ENCODE assay signal across 8 cellular contexts in the genomic region with DNA sequence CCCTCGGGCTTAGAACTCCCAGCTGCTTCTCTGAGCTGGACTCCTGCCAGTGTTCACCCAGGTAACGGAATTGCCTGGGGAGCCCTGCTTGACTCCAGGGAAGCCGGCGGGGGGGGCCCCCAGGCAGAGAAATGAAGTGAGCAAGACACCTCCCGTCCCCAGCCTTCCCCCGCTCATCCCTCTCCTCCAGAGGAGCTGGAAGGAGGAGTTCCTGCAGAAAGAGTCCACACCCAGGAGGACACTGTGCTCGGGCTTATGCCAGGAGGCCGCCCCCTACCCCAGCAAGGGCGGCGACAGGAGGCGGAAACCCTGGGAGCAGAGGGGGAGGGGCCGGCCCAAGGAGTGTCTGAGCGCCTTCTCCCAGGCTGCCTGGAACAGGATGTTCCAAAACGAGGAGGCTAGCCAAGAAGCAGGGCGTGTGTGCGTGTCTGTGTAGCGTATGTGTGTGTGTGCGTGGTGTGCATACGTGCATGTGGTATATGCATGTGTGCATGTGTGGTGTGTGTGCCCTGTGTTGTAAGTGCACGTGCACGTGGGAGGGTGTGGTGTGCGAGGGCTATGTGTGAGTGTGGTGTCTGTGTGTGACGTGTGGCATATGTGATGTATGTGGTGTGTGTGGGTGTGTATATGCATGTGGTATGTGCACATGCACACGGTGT.
DNase-seq lines count a peak whose midpoint lies in the region; TF ChIP-seq lines count a peak whose summit lies in the region.

No MANE protein-coding gene starts in this region.

- TF ChIP-seq EP300 in suprapubic skin (IDR thresholded peaks at IDR 0.05), result peak; percentile 80

- no peaks in the 10 kb centered on the region for H3K36me3 Mint-ChIP-seq in T-helper 2 cell treated with Interferon-gamma antibody and Interleukin-4, amounts not matched to agents 5 μg/mL and 100 μg/mL, for 36 hours (ENCODE audit: low read depth)

- H3K27me3 Mint-ChIP-seq in T-helper 2 cell treated with Interferon-gamma antibody and Interleukin-4, amounts not matched to agents 5 μg/mL and 100 μg/mL, for 36 hours (ENCODE audit: low read depth), result peaks cover 2% of the 10 kb centered on the region

- H3K36me3 ChIP-seq in suprapubic skin, result no peaks in the 10 kb centered on the region

- peak overlapping the region; percentile 34 for H3K27ac ChIP-seq in suprapubic skin

- DNase-seq in NCI-H1417 (lab: John Stamatoyannopoulos, UW), result peak; percentile 52 to 85 (median 74)
- no peak for DNase-seq in NCI-H1417 treated with DMSO at 0.1 percent for 48 hours (lab: John Stamatoyannopoulos, UW)
- DNase-seq in amniotic epithelial cell (ENCODE audit: low read depth), result peak; percentile 80
- DNase-seq in suprapubic skin (ENCODE audit: low spot score in 2 of 2), result peak; percentile 90 to 94
- no peak for DNase-seq in T-helper 2 cell treated with Interferon-gamma antibody and Interleukin-4, amounts not matched to agents 5 μg/mL and 100 μg/mL, for 36 hours (ENCODE audit: low spot score)
- DNase-seq in medulla oblongata (ENCODE audit: extremely low spot score), result no peak
- no peak for DNase-seq in activated CD4-positive, alpha-beta T cell treated with anti-CD3 and anti-CD28 coated beads for 4 hours

- no peaks in the 10 kb centered on the region for H3K4me1 Mint-ChIP-seq in T-helper 2 cell treated with Interferon-gamma antibody and Interleukin-4, amounts not matched to agents 5 μg/mL and 100 μg/mL, for 36 hours (ENCODE audit: low read depth)

- peaks cover 45% of the 10 kb centered on the region for H3K4me1 ChIP-seq in suprapubic skin

- TF ChIP-seq POLR2A in suprapubic skin (IDR thresholded peaks at IDR 0.05), result no peak

- no peaks in the 10 kb centered on the region for H3K27me3 ChIP-seq in suprapubic skin

- 23% methylated on average over 16 of the region's 24 CpGs for WGBS in suprapubic skin

- no peaks in the 10 kb centered on the region for H3K9me3 Mint-ChIP-seq in T-helper 2 cell treated with Interferon-gamma antibody and Interleukin-4, amounts not matched to agents 5 μg/mL and 100 μg/mL, for 36 hours

- H3K4me3 ChIP-seq in iPS-18c (ENCODE audit: insufficient read depth, low read depth, low read length) (peak overlapping the region; percentile 11; the same call in 1 of the 2 replicates), suprapubic skin (peak overlapping the region; percentile 30)

- no peaks in the 10 kb centered on the region for H3K9me3 ChIP-seq in iPS-18c (ENCODE audit: control insufficient read depth, insufficient read depth, low read length)
- no peaks in the 10 kb centered on the region for H3K9me3 ChIP-seq in suprapubic skin

- no peak overlapping the region for H3K27ac Mint-ChIP-seq in T-helper 2 cell treated with Interferon-gamma antibody and Interleukin-4, amounts not matched to agents 5 μg/mL and 100 μg/mL, for 36 hours

- H3K4me3 Mint-ChIP-seq in T-helper 2 cell treated with Interferon-gamma antibody and Interleukin-4, amounts not matched to agents 5 μg/mL and 100 μg/mL, for 36 hours, result no peak overlapping the region

- no peak for TF ChIP-seq CTCF in suprapubic skin (IDR thresholded peaks at IDR 0.05)

Comparison
In these comparisons a context has a peak if more than half of its experiments do, and no peak if none do; other contexts are left out.
1. DNase-seq: peak in NCI-H1417 (3 of 3), amniotic epithelial cell (single experiment) and suprapubic skin (2 of 2); none in NCI-H1417 treated with DMSO at 0.1 percent for 48 hours (single experiment), T-helper 2 cell treated with Interferon-gamma antibody and Interleukin-4, amounts not matched to agents 5 μg/mL and 100 μg/mL, for 36 hours (single experiment), medulla oblongata (single experiment) and activated CD4-positive, alpha-beta T cell treated with anti-CD3 and anti-CD28 coated beads for 4 hours (0 of 2).